ENCODE assay signal across 9 cellular contexts in the genomic region with DNA sequence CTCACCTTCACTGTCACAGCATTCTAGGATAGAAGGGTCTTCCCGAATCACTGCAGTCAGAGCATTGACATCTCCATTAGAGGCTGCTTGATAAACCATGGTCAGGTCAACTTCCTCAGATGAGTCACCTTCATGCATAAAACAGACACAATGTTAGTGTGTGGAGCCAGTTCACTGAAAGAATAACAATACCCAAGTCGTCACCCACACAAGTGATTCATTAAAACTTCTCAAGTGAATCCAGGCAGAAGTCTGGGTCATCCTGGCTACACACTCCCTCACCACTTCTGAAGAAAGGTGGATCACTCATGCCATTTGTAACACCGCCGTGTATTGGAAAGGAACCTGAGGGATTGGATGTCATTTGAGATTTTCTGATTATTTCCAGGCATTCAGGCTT. TPM values are rescaled to one million over a fixed set of nuclear protein-coding genes. Genes with fewer than 3 reads are reported as not detected.
DNase-seq lines count a peak whose midpoint lies in the region; ATAC-seq lines count a peak whose summit lies in the region.
"Had no signal": no experiment of that assay in that cellular context is flagged by ENCODE, and none has a peak within 500 bp of the region (broad histone marks: within the 10 kb centered on the region; RNA-seq: fewer than 3 reads in every experiment).

No MANE protein-coding gene starts in this region.

- DNase-seq in ELR (ENCODE audit: low read depth) = peak; percentile 97
- peak; percentile 10 for DNase-seq in LoVo (ENCODE audit: low spot score)
- peak; percentile 97 for DNase-seq in dermis blood vessel endothelial cell
- peak; percentile 92 for DNase-seq in pulmonary artery endothelial cell (ENCODE audit: low read depth, low spot score)
- DNase-seq in NCI-H774 (lab: John Stamatoyannopoulos, UW) = no peak
- DNase-seq: ovary had no signal

- ATAC-seq in HG02870 (IDR thresholded peaks at IDR 0.05; ENCODE audit: unreplicated experiment) (no peak), GM18517 (IDR thresholded peaks at IDR 0.05; ENCODE audit: unreplicated experiment) (no peak), GM19324 (IDR thresholded peaks at IDR 0.05; ENCODE audit: low FRiP score, unreplicated experiment) (no peak)

RNA-seq across cellular contexts. Expression of a gene that starts 49.6 kb away (rescaled TPM):
- total RNA-seq in dermis blood vessel endothelial cell (1.2 and 3.2 TPM in 2 replicates), pulmonary artery endothelial cell (0.33 and 0.74 TPM in 2 replicates)
